33 cellular contexts compared by ENCODE assay signal in the genomic region with DNA sequence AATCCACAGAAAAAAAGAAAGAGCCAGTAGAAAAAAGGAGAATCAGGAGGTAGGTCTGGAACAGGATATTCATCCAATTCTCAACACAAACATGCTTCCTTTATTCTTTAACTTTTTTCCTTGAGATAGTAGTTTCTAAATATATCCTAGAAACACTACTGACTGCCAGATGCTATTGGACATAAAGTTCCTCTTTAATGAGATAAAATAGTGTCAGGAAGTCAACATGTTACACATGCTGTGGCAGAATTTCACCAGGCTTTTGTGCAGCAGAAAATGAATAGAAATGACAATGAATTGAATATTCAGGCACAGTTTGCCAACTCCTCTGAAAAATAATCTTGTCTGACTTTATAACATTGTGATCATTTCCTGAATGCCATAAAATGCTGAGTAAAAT.
DNase-seq lines count a peak whose midpoint lies in the region; ATAC-seq and TF ChIP-seq lines count a peak whose summit lies in the region.
"Had no signal": no experiment of that assay in that cellular context is flagged by ENCODE, and none has a peak within 500 bp of the region (broad histone marks: within the 10 kb centered on the region; RNA-seq: fewer than 3 reads in every experiment).

No MANE protein-coding gene starts in this region.

- H3K23ac ChIP-seq in H9 (ENCODE audit: insufficient read length, low read depth, low read length), result no peak overlapping the region

- H3K36me3 Mint-ChIP-seq in H9 (ENCODE audit: insufficient read depth in 1 of 3, low read depth in 3 of 3) (no peaks in the 10 kb centered on the region), type B pancreatic cell (peaks cover 5% of the 10 kb centered on the region)
- H3K36me3 Mint-ChIP-seq: activated naive CD8-positive, alpha-beta T cell treated with anti-CD3 and anti-CD28 coated beads, Interleukin-2, amount 10 ng/mL, durations not matched to agents 7 days and 5 days; IgD-negative memory B cell had no signal

- no peaks in the 10 kb centered on the region for H3K9me3 ChIP-seq in H9 (ENCODE audit: control insufficient read depth, low read depth, low read length)
- H3K9me3 ChIP-seq in heart right ventricle, result no peaks in the 10 kb centered on the region
- H3K9me3 ChIP-seq: ovary, upper lobe of right lung had no signal

- H3K27me3 Mint-ChIP-seq in H9 (ENCODE audit: low read depth), result no peaks in the 10 kb centered on the region; the same call in 1 of the 2 replicates
- H3K27me3 Mint-ChIP-seq in type B pancreatic cell, result peaks cover 31% of the 10 kb centered on the region
- H3K27me3 Mint-ChIP-seq: activated B cell treated with CpG ODN at 0.5 μM for 24 hours; activated CD4-positive, alpha-beta T cell treated with anti-CD3 and anti-CD28 coated beads, Interleukin-2, amount 10 ng/mL, durations not matched to agents 7 days and 5 days; activated naive CD8-positive, alpha-beta T cell treated with anti-CD3 and anti-CD28 coated beads, Interleukin-2, amount 10 ng/mL, durations not matched to agents 7 days and 5 days; activated T-cell treated with anti-CD3 and anti-CD28 coated beads, Interleukin-2, amount 50 U/mL, for 24 hours had no signal

- H3K27me3 ChIP-seq in H9 (ENCODE audit: insufficient read depth, low read length) (no peaks in the 10 kb centered on the region), heart right ventricle (no peaks in the 10 kb centered on the region)
- H3K27me3 ChIP-seq: ovary, upper lobe of right lung had no signal

- no peak overlapping the region for H2BK20ac ChIP-seq in H9 (ENCODE audit: low read depth, low read length, poor library complexity, severe bottlenecking)

- H3K23me2 ChIP-seq in H9 (ENCODE audit: insufficient read length, low read depth, low read length, poor library complexity, severe bottlenecking), result peaks cover 4% of the 10 kb centered on the region

- H3K4me1 ChIP-seq in H9 (ENCODE audit: insufficient read depth, low read length), result peaks cover 6% of the 10 kb centered on the region; the same call in 1 of the 2 replicates
- H3K4me1 ChIP-seq in heart right ventricle, result peaks cover 0 to 33% (median 14%) of the 10 kb centered on the region in 9 donors
- H3K4me1 ChIP-seq: upper lobe of right lung had no signal

- H2AK5ac ChIP-seq in H9 (ENCODE audit: insufficient read length, low read length), result no peak overlapping the region

- no peak overlapping the region for H3K14ac ChIP-seq in H9 (ENCODE audit: insufficient read depth, low read length)

- H3T11ph ChIP-seq in H9 (ENCODE audit: low read length), result no peak overlapping the region

- H2BK5ac ChIP-seq in H9 (ENCODE audit: insufficient read length, low read length), result no peak overlapping the region

- no peak overlapping the region for H3K18ac ChIP-seq in H9 (ENCODE audit: insufficient read length, low read depth, low read length)

- no peak overlapping the region for H3K4me2 ChIP-seq in H9 (ENCODE audit: insufficient read depth, insufficient read length, low read length)
- H3K4me2 ChIP-seq: smooth muscle cell had no signal

- H3K4ac ChIP-seq in H9 (ENCODE audit: low read depth, low read length), result no peak overlapping the region

- no peak overlapping the region for H3K4me3 ChIP-seq in heart right ventricle
- H3K4me3 ChIP-seq: coronary artery, lung, ovary, smooth muscle cell, upper lobe of right lung had no signal

- H3K36me3 ChIP-seq in heart right ventricle, result no peaks in the 10 kb centered on the region
- H3K36me3 ChIP-seq: ovary, upper lobe of right lung had no signal

- H4K5ac ChIP-seq in H9 (ENCODE audit: insufficient read length, low read depth, low read length), result no peak overlapping the region

- no peak overlapping the region for H3K27ac ChIP-seq in H9 (ENCODE audit: insufficient read length, low read depth, low read length)
- peak overlapping the region in 8 of 10 donors; percentile 3 to 61 (median 28) for H3K27ac ChIP-seq in heart right ventricle
- H3K27ac ChIP-seq: coronary artery, epithelial cell of prostate, ovary had no signal

- H2BK120ac ChIP-seq in H9 (ENCODE audit: low read depth, low read length, poor library complexity, severe bottlenecking), result no peak overlapping the region

- no peak for DNase-seq in H9
- DNase-seq in NCI-H82 treated with DMSO at 0.1 percent for 48 hours (lab: John Stamatoyannopoulos, UW; ENCODE audit: unreplicated experiment), result peak; percentile 85
- no peak for DNase-seq in heart right ventricle
- DNase-seq in medulla oblongata (ENCODE audit: extremely low spot score), result peak; percentile 10
- DNase-seq in NCI-H2081 treated with DMSO at 0.1 percent for 48 hours (lab: John Stamatoyannopoulos, UW), result no peak
- no peak for DNase-seq in type B pancreatic cell (ENCODE audit: extremely low spot score, unreplicated experiment)
- DNase-seq: activated B cell treated with CpG ODN at 0.5 μM for 24 hours; activated CD4-positive, alpha-beta T cell treated with anti-CD3 and anti-CD28 coated beads, Interleukin-2, amount 10 ng/mL, durations not matched to agents 7 days and 5 days; activated effector memory CD4-positive, alpha-beta T cell treated with anti-CD3 and anti-CD28 coated beads, Interleukin-2, amount 50 U/mL, for 16 hours; activated naive CD8-positive, alpha-beta T cell treated with anti-CD3 and anti-CD28 coated beads, Interleukin-2, amount 10 ng/mL, durations not matched to agents 7 days and 5 days; activated T-cell treated with anti-CD3 and anti-CD28 coated beads, Interleukin-2, amount 50 U/mL, for 24 hours; caudate nucleus; DMS153; effector memory CD4-positive, alpha-beta T cell; islet precursor cell; NCI-H1048; NCI-H1694; NCI-H446 treated with DMSO at 0.1 percent for 48 hours; nephron progenitor cell; ovary; PC-3; SHP77; stimulated activated naive CD4-positive, alpha-beta T cell; SW 1271; T-helper 9 cell; upper lobe of right lung had no signal

- no peaks in the 10 kb centered on the region for H3K79me1 ChIP-seq in H9 (ENCODE audit: insufficient read depth, low read depth, low read length, poor library complexity, severe bottlenecking)

- H4K91ac ChIP-seq in H9 (ENCODE audit: insufficient read length, low read depth, low read length), result no peak overlapping the region

- no peak for TF ChIP-seq CTCF in H9 (conservative IDR thresholded peaks at IDR 0.05)
- TF ChIP-seq CTCF in heart right ventricle (IDR thresholded peaks at IDR 0.05), result no peak
- no peak for TF ChIP-seq CTCF in type B pancreatic cell (conservative IDR thresholded peaks at IDR 0.05)

- no peaks in the 10 kb centered on the region for H4K20me1 ChIP-seq in H9 (ENCODE audit: control insufficient read depth, insufficient read depth, insufficient read length)

- no peak overlapping the region for H2BK12ac ChIP-seq in H9 (ENCODE audit: insufficient read length, low read depth, low read length)

- no peak overlapping the region for H4K8ac ChIP-seq in H9 (replicated peaks; ENCODE audit: insufficient read length, low read depth, low read length)

- H3K27ac Mint-ChIP-seq in H9 (peak overlapping the region; percentile 46 to 97 (median 83); a peak in 6 of 7 replicates), type B pancreatic cell (no peak overlapping the region)
- H3K27ac Mint-ChIP-seq: activated B cell treated with CpG ODN at 0.5 μM for 24 hours; activated CD4-positive, alpha-beta T cell treated with anti-CD3 and anti-CD28 coated beads, Interleukin-2, amount 10 ng/mL, durations not matched to agents 7 days and 5 days; activated naive CD8-positive, alpha-beta T cell treated with anti-CD3 and anti-CD28 coated beads, Interleukin-2, amount 10 ng/mL, durations not matched to agents 7 days and 5 days; activated T-cell treated with anti-CD3 and anti-CD28 coated beads, Interleukin-2, amount 50 U/mL, for 24 hours; IgD-negative memory B cell; nephron progenitor cell had no signal

- ATAC-seq in heart right ventricle (peak in 4 of 8 donors; percentile 31 to 76 (median 60)), HG03280 (IDR thresholded peaks at IDR 0.05; ENCODE audit: unreplicated experiment) (no peak), GM18519 (IDR thresholded peaks at IDR 0.05; ENCODE audit: low FRiP score, unreplicated experiment) (no peak)
- ATAC-seq: upper lobe of right lung had no signal

- intact Hi-C loops in heart right ventricle (cut with DNase I), result loop anchor here in 3 of 10 donors (5.0 to 10.0 kb wide), 3 partner anchors 90 to 160 kb away; no protein-coding TSS in a partner anchor

- no peaks in the 10 kb centered on the region for H3K9me3 Mint-ChIP-seq in H9
- H3K9me3 Mint-ChIP-seq in type B pancreatic cell, result no peaks in the 10 kb centered on the region
- H3K9me3 Mint-ChIP-seq: activated B cell treated with CpG ODN at 0.5 μM for 24 hours; activated CD4-positive, alpha-beta T cell treated with anti-CD3 and anti-CD28 coated beads, Interleukin-2, amount 10 ng/mL, durations not matched to agents 7 days and 5 days; activated naive CD8-positive, alpha-beta T cell treated with anti-CD3 and anti-CD28 coated beads, Interleukin-2, amount 10 ng/mL, durations not matched to agents 7 days and 5 days; IgD-negative memory B cell; nephron progenitor cell had no signal

- H3K4me1 Mint-ChIP-seq in H9 (peaks cover 77% of the 10 kb centered on the region in 2 experiments), type B pancreatic cell (ENCODE audit: unreplicated experiment) (peaks cover 4% of the 10 kb centered on the region)
- H3K4me1 Mint-ChIP-seq: activated B cell treated with CpG ODN at 0.5 μM for 24 hours; activated CD4-positive, alpha-beta T cell treated with anti-CD3 and anti-CD28 coated beads, Interleukin-2, amount 10 ng/mL, durations not matched to agents 7 days and 5 days; activated naive CD8-positive, alpha-beta T cell treated with anti-CD3 and anti-CD28 coated beads, Interleukin-2, amount 10 ng/mL, durations not matched to agents 7 days and 5 days; IgD-negative memory B cell had no signal

- no peak overlapping the region for H3K56ac ChIP-seq in H9 (ENCODE audit: insufficient read length, low read depth, low read length)

- no peak overlapping the region for H2BK15ac ChIP-seq in H9 (ENCODE audit: low read depth, low read length)

- no peaks in the 10 kb centered on the region for H3K79me2 ChIP-seq in H9 (ENCODE audit: insufficient read depth, low read length)

- no peak overlapping the region for H3K9ac ChIP-seq in H9 (ENCODE audit: extremely low read depth, insufficient read length, low read length)

- no peak overlapping the region for H2AFZ ChIP-seq in H9 (ENCODE audit: low read length)

- H3K4me3 Mint-ChIP-seq in H9 (no peak overlapping the region), type B pancreatic cell (no peak overlapping the region)
- H3K4me3 Mint-ChIP-seq: activated B cell treated with CpG ODN at 0.5 μM for 24 hours; activated CD4-positive, alpha-beta T cell treated with anti-CD3 and anti-CD28 coated beads, Interleukin-2, amount 10 ng/mL, durations not matched to agents 7 days and 5 days; activated naive CD8-positive, alpha-beta T cell treated with anti-CD3 and anti-CD28 coated beads, Interleukin-2, amount 10 ng/mL, durations not matched to agents 7 days and 5 days; activated T-cell treated with anti-CD3 and anti-CD28 coated beads, Interleukin-2, amount 50 U/mL, for 24 hours; IgD-negative memory B cell; nephron progenitor cell had no signal

Comparison
In these comparisons a context has a peak if more than half of its experiments do, and no peak if none do; other contexts are left out.
1. DNase-seq: peak in NCI-H82 treated with DMSO at 0.1 percent for 48 hours (single experiment) and medulla oblongata (single experiment); none in H9 (single experiment), heart right ventricle (0 of 2), NCI-H2081 treated with DMSO at 0.1 percent for 48 hours (single experiment) and type B pancreatic cell (single experiment).